In the genomic region with DNA sequence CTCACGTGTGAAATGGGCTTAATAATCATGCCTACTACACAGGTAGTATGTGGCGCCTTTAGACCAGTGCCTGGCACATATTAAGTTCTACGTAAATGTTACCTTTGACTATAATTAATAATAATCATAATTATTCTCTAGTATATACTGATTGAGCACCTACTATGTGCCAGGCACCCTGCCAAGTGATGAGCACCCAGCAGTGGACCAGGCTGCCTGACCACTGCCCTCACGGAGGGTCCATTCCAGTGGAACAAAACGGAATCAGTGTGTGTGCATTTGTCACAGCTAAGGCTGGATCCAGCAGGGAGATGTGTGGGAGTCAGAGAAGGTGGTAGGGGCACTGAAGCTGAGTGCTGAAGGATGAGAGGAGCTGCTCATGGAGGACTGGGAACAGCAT, we compare ENCODE assay signal across 22 cellular contexts. TPM values are rescaled to one million over a fixed set of nuclear protein-coding genes. Genes with fewer than 3 reads are reported as not detected.
"Had no signal": no experiment of that assay in that cellular context is flagged by ENCODE, and none has a peak within 500 bp of the region (broad histone marks: within the 10 kb centered on the region; RNA-seq: fewer than 3 reads in every experiment).

No MANE protein-coding gene starts in this region.

- FAIRE-seq: keratinocyte had no signal

- H3K4me1 ChIP-seq: foreskin keratinocyte, psoas muscle had no signal

- H3K9me3 ChIP-seq: neutrophil, psoas muscle, transverse colon had no signal

- H3K36me3 ChIP-seq: left ventricle myocardium inferior, neutrophil, spleen, stomach, thoracic aorta, transverse colon had no signal

- H3K4me3 ChIP-seq: lung, psoas muscle, thoracic aorta, transverse colon had no signal

- ATAC-seq: effector memory CD8-positive, alpha-beta T cell; natural killer cell treated with Interleukin-12 subunit alpha and Interleukin-12 subunit beta and Interleukin-15 and Interleukin-18, amount 100 ng/mL, for 72 hours; sciatic nerve had no signal

- DNase-seq: cortex of kidney; effector memory CD8-positive, alpha-beta T cell; foreskin keratinocyte; immature natural killer cell; left cardiac atrium; left ventricle myocardium inferior; mesenchymal stem cell; midbrain; psoas muscle; retina; spleen; stimulated activated naive CD4-positive, alpha-beta T cell; stomach; substantia nigra; transverse colon had no signal

- H3K27ac ChIP-seq: epithelial cell of prostate, foreskin keratinocyte, left ventricle myocardium inferior, neutrophil, psoas muscle, spleen, stomach, thoracic aorta, transverse colon had no signal

RNA-seq across cellular contexts. Expression of a gene that starts 30.5 kb away (rescaled TPM):
- total RNA-seq: foreskin keratinocyte; natural killer cell treated with Interleukin-12 subunit alpha and Interleukin-12 subunit beta and Interleukin-15 and Interleukin-18, amount 100 ng/mL, for 72 hours had no signal
- polyA plus RNA-seq: foreskin keratinocyte, immature natural killer cell had no signal

RNA-seq across cellular contexts. Expression of a gene that starts 51.7 kb away (rescaled TPM):
- total RNA-seq: natural killer cell treated with Interleukin-12 subunit alpha and Interleukin-12 subunit beta and Interleukin-15 and Interleukin-18, amount 100 ng/mL, for 72 hours had no signal
